Comparison of ENCODE assay signal across 9 cellular contexts in the genomic region with DNA sequence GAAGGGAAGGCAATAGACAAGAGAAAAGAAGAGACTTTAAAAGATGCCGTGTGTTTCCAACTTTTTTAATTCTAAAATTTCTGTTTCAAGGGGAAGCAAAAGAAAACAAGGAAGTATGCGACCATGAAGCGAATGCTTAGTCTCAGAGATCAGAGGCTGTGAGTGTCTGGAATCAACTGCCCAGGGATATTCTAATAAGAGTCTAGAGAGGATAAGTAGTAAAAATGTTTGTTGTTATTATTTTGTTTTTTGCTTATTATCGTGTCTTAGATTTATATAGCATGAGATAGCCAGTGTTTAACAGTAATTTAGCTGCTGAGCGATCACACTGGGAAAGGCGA. TPM values are rescaled to one million over a fixed set of nuclear protein-coding genes. Genes with fewer than 3 reads are reported as not detected.
DNase-seq lines count a peak whose midpoint lies in the region; ATAC-seq and TF ChIP-seq lines count a peak whose summit lies in the region.
"Had no signal": no experiment of that assay in that cellular context is flagged by ENCODE, and none has a peak within 500 bp of the region (broad histone marks: within the 10 kb centered on the region; RNA-seq: fewer than 3 reads in every experiment).

No MANE protein-coding gene starts in this region.

- H3K27ac Mint-ChIP-seq in activated CD4-positive, alpha-beta T cell treated with anti-CD3 and anti-CD28 coated beads for 36 hours = peak overlapping the region; percentile 98

- H3K4me3 ChIP-seq in adrenal gland (peak overlapping the region; percentile 6 to 89 (median 58)), testis (peak overlapping the region; percentile 67 to 89)

- no peak for ATAC-seq in activated CD4-positive, alpha-beta T cell treated with anti-CD3 and anti-CD28 coated beads for 36 hours
- ATAC-seq in GM18502 (IDR thresholded peaks at IDR 0.05; ENCODE audit: poor library complexity, unreplicated experiment) = no peak
- no peak for ATAC-seq in GM21786 (IDR thresholded peaks at IDR 0.05; ENCODE audit: unreplicated experiment)

- H3K27me3 Mint-ChIP-seq in activated CD4-positive, alpha-beta T cell treated with anti-CD3 and anti-CD28 coated beads for 36 hours = no peaks in the 10 kb centered on the region

- H3K27me3 ChIP-seq in adrenal gland (no peaks in the 10 kb centered on the region), layer of hippocampus (ENCODE audit: control insufficient read depth, insufficient read depth, low read length) (no peaks in the 10 kb centered on the region), testis (no peaks in the 10 kb centered on the region)

- TF ChIP-seq CTCF in adrenal gland (IDR thresholded peaks at IDR 0.05) (no peak), testis (IDR thresholded peaks at IDR 0.05) (no peak)

- H3K36me3 ChIP-seq in adrenal gland (replicated peaks in 1 of 2) = peaks cover 0 to 35% of the 10 kb centered on the region in 2 donors
- H3K36me3 ChIP-seq in testis (ENCODE audit: low read depth, missing control alignments) = no peaks in the 10 kb centered on the region

- POLR2A ChIA-PET in activated CD4-positive, alpha-beta T cell treated with anti-CD3 and anti-CD28 coated beads for 36 hours (lab: Charles Lee) = no interaction called here

- no peaks in the 10 kb centered on the region for H3K9me3 Mint-ChIP-seq in activated CD4-positive, alpha-beta T cell treated with anti-CD3 and anti-CD28 coated beads for 36 hours (ENCODE audit: low read depth)

- peak overlapping the region; percentile 98 for H3K4me3 Mint-ChIP-seq in activated CD4-positive, alpha-beta T cell treated with anti-CD3 and anti-CD28 coated beads for 36 hours

- H3K4me1 Mint-ChIP-seq in activated CD4-positive, alpha-beta T cell treated with anti-CD3 and anti-CD28 coated beads for 36 hours = peaks cover 50% of the 10 kb centered on the region

- H3K4me1 ChIP-seq in adrenal gland (replicated peaks in 1 of 2) (peaks cover 4 to 47% of the 10 kb centered on the region in 2 donors), testis (peaks cover 18% of the 10 kb centered on the region)

- no peak for TF ChIP-seq POLR2A in adrenal gland (IDR thresholded peaks at IDR 0.05)
- TF ChIP-seq POLR2A in testis (IDR thresholded peaks at IDR 0.05) = no peak

- intact Hi-C loops in activated CD4-positive, alpha-beta T cell treated with anti-CD3 and anti-CD28 coated beads for 36 hours (cut with DNase I, micrococcal nuclease) = loop anchor here (1.0 to 5.0 kb wide), 11 partner anchors 50 to 948 kb away; partner anchors contain the start of genes LTBP2 (in 2 of the 2), YLPM1 (in 2 of the 2), ABCD4 (in 1 of the 2) and ALDH6A1 (in 1 of the 2)
- intact Hi-C loops in adrenal gland (cut with DNase I) = no loop called here
- intact Hi-C loops in testis (cut with DNase I; ENCODE audit: low total_unique reads) = no loop called here

- no peak for DNase-seq in activated CD4-positive, alpha-beta T cell treated with anti-CD3 and anti-CD28 coated beads for 36 hours
- DNase-seq in activated CD4-positive, alpha-beta T cell treated with anti-CD3 and anti-CD28 coated beads for 4 hours = no peak
- no peak for DNase-seq in adrenal gland
- no peak for DNase-seq in testis
- no peak for DNase-seq in stimulated activated CD4-positive, alpha-beta T cell treated with anti-CD3 and anti-CD28 coated beads, Interleukin-2, amount 100 ng/mL, for 24 hours
- DNase-seq: NCI-H1436 had no signal

- peaks cover 17% of the 10 kb centered on the region for H3K36me3 Mint-ChIP-seq in activated CD4-positive, alpha-beta T cell treated with anti-CD3 and anti-CD28 coated beads for 36 hours (ENCODE audit: low read depth)

- H3K27ac ChIP-seq in adrenal gland (peak overlapping the region; percentile 3 to 90 (median 71)), layer of hippocampus (ENCODE audit: low read depth, low read length) (peak overlapping the region; percentile 40), testis (peak overlapping the region; percentile 77 to 79)

- WGBS in adrenal gland, 4 donors = 10 to 16% (median 12%) methylated on average over 6 of the region's 6 CpGs
- 7 to 14% methylated on average over 6 of the region's 6 CpGs for WGBS in testis, 2 donors

- H3K9me3 ChIP-seq in adrenal gland (replicated peaks in 1 of 3) (no peaks in the 10 kb centered on the region), testis (no peaks in the 10 kb centered on the region)

- CTCF ChIA-PET in activated CD4-positive, alpha-beta T cell treated with anti-CD3 and anti-CD28 coated beads for 36 hours (lab: Charles Lee) = interaction anchor here (1.9 kb wide), 1 partner anchor 104 kb away, joined by 8 read pairs; no protein-coding TSS in a partner anchor

RNA-seq across cellular contexts. Expression of gene FCF1, which starts 0.4 kb away (rescaled TPM):
- 100 to 1,000 TPM in 1 of 2 experiments, 10 to 100 TPM in 1; 87.7 to 112 TPM for total RNA-seq in activated CD4-positive, alpha-beta T cell treated with anti-CD3 and anti-CD28 coated beads for 36 hours
- total RNA-seq in adrenal gland (10 to 100 TPM; 12.4 to 53.0 (median 41.2) TPM), testis (10 to 100 TPM; 29.9 to 30.9 TPM)
- polyA plus RNA-seq in adrenal gland (10 to 100 TPM in 1 of 3 donors, 1 to 10 TPM in 2; 2.9 to 61.4 (median 9.9) TPM), testis (ENCODE audit: insufficient read depth, low read depth, low replicate concordance) (43.5 TPM)

RNA-seq across cellular contexts. Expression of gene AREL1, which starts 0.5 kb away (rescaled TPM):
- 10 to 100 TPM; 31.3 to 35.6 TPM for total RNA-seq in activated CD4-positive, alpha-beta T cell treated with anti-CD3 and anti-CD28 coated beads for 36 hours
- total RNA-seq in adrenal gland (10 to 100 TPM; 17.6 to 34.3 (median 30.8) TPM), testis (10 to 100 TPM; 58.8 to 69.9 TPM)
- polyA plus RNA-seq in adrenal gland (10 to 100 TPM; 13.0 to 27.5 (median 13.4) TPM), testis (ENCODE audit: insufficient read depth, low read depth, low replicate concordance) (47.7 TPM)

RNA-seq across cellular contexts. Expression of gene YLPM1, which starts 49.8 kb away (rescaled TPM):
- 10 to 100 TPM; 53.0 to 60.9 TPM for total RNA-seq in activated CD4-positive, alpha-beta T cell treated with anti-CD3 and anti-CD28 coated beads for 36 hours
- 10 to 100 TPM; 27.9 to 58.6 (median 47.2) TPM for total RNA-seq in adrenal gland
- polyA plus RNA-seq in adrenal gland = 10 to 100 TPM; 24.0 to 51.1 (median 29.5) TPM
- total RNA-seq in testis = 100 to 1,000 TPM in 1 of 2 donors, 10 to 100 TPM in 1; 99.9 to 124 TPM
- polyA plus RNA-seq in testis (ENCODE audit: insufficient read depth, low read depth, low replicate concordance) = 83.2 TPM

Comparison
In these comparisons a context has a peak if more than half of its experiments do, and no peak if none do; other contexts are left out.
1. intact Hi-C loops: an anchor here in activated CD4-positive, alpha-beta T cell treated with anti-CD3 and anti-CD28 coated beads for 36 hours (1.0 to 5.0 kb wide); none called in adrenal gland and testis.